Comparison of ENCODE assay signal across 14 cellular contexts in the genomic region with DNA sequence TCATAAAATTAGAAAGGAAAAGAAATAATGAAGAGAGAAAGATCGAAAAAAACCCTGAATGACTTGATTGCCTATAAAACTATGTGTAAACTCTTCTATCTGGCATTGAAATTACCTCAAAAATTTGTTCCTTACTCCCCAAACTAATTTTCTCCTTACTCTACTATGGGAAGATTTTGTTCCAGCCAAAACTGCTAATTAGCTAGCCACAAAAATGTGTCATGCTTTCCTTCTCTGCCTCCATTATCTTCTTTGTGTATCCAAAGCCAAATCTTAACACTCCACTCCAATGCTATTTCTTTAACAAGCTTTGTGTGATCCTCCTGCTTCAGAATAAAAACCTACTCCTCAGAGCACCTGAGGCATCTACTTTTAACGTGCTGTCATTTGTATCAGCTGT.
A peak's percentile ranks its signal among the peaks of the same experiment; 100 is the strongest.
DNase-seq lines count a peak whose midpoint lies in the region; ATAC-seq, FAIRE-seq and TF ChIP-seq lines count a peak whose summit lies in the region.
"Had no signal": no experiment of that assay in that cellular context is flagged by ENCODE, and none has a peak within 500 bp of the region (broad histone marks: within the 10 kb centered on the region; RNA-seq: fewer than 3 reads in every experiment).

No MANE protein-coding gene starts in this region.

- no peaks in the 10 kb centered on the region for H3K27me3 Mint-ChIP-seq in endodermal cell (ENCODE audit: insufficient read depth)
- H3K27me3 Mint-ChIP-seq: CD4-positive, alpha-beta memory T cell had no signal

- H3K27ac ChIP-seq in endodermal cell (ENCODE audit: low read depth, low read length) = no peak overlapping the region
- H3K27ac ChIP-seq in spleen = no peak overlapping the region
- H3K27ac ChIP-seq: C4-2B had no signal

- H3K36me3 ChIP-seq in endodermal cell (ENCODE audit: control insufficient read depth, insufficient read depth, low read length) (no peaks in the 10 kb centered on the region), spleen (no peaks in the 10 kb centered on the region)
- H3K36me3 ChIP-seq: BE2C had no signal

- peaks cover 10% of the 10 kb centered on the region for H3K4me1 ChIP-seq in endodermal cell (ENCODE audit: control insufficient read depth, insufficient read depth, low read length)
- no peaks in the 10 kb centered on the region for H3K4me1 ChIP-seq in spleen
- H3K4me1 ChIP-seq: BE2C had no signal

- DNase-seq in AG20443 (ENCODE audit: low spot score) (peak; percentile 20), H54 (ENCODE audit: insufficient read length, low spot score) (no peak), endodermal cell (no peak), cardiac septum (ENCODE audit: low spot score) (no peak), spleen (no peak), putamen (ENCODE audit: low spot score) (no peak)
- DNase-seq: BE2C; CD4-positive, alpha-beta memory T cell; DMS79; GDM1 had no signal

- no peak overlapping the region for H3K4me3 Mint-ChIP-seq in endodermal cell
- H3K4me3 Mint-ChIP-seq: CD4-positive, alpha-beta memory T cell had no signal

- no peak for ATAC-seq in HG03469 (IDR thresholded peaks at IDR 0.05; ENCODE audit: unreplicated experiment)
- ATAC-seq: HCT116, K562 had no signal

- H3K4me3 ChIP-seq in endodermal cell (ENCODE audit: low read length) (peak overlapping the region; percentile 51), spleen (no peak overlapping the region)
- H3K4me3 ChIP-seq: K562 had no signal

- no peaks in the 10 kb centered on the region for H3K9me3 Mint-ChIP-seq in endodermal cell

- no peak for TF ChIP-seq POLR2A in H54 (IDR thresholded peaks at IDR 0.05; ENCODE audit: low read depth, low read length)
- no peak for TF ChIP-seq POLR2A in spleen (IDR thresholded peaks at IDR 0.05)

- peak overlapping the region; percentile 9 for H3K9ac ChIP-seq in endodermal cell (ENCODE audit: extremely low read depth, low read length, poor library complexity, severe bottlenecking)

- 69% methylated on average over 1 of the region's 2 CpGs; no CpG with 5 or more reads in 1 of the 2 experiments for WGBS in endodermal cell (ENCODE audit: insufficient coverage in 1 of 2, insufficient read length in 1 of 2), 2 experiments
- WGBS in spleen, 5 donors = 51 to 66% (median 62%) methylated on average over 2 of the region's 2 CpGs

- H3K9me3 ChIP-seq in endodermal cell (ENCODE audit: control insufficient read depth, low read length) (no peaks in the 10 kb centered on the region), spleen (peaks cover 0 to 10% (median 3%) of the 10 kb centered on the region in 8 donors)
- H3K9me3 ChIP-seq: BE2C had no signal

- peaks cover 8% of the 10 kb centered on the region for H3K4me1 Mint-ChIP-seq in endodermal cell
- H3K4me1 Mint-ChIP-seq: CD4-positive, alpha-beta memory T cell had no signal

- peak; percentile 30 for FAIRE-seq in H54 (lab: Jason Lieb, UNC)
- FAIRE-seq: K562 had no signal

- TF ChIP-seq CTCF in endodermal cell (conservative IDR thresholded peaks at IDR 0.05) = no peak
- no peak for TF ChIP-seq CTCF in spleen (IDR thresholded peaks at IDR 0.05 in 8 of 11, conservative IDR thresholded peaks at IDR 0.05 in 3 of 11)

- H3K27ac Mint-ChIP-seq in endodermal cell = no peak overlapping the region
- H3K27ac Mint-ChIP-seq: CD4-positive, alpha-beta memory T cell had no signal

- H3K27me3 ChIP-seq in endodermal cell (ENCODE audit: control insufficient read depth, insufficient read depth, low read length, poor library complexity, severe bottlenecking) = no peaks in the 10 kb centered on the region
- no peaks in the 10 kb centered on the region for H3K27me3 ChIP-seq in spleen (replicated peaks in 1 of 7)
- H3K27me3 ChIP-seq: BE2C had no signal

- intact Hi-C loops in cardiac septum (cut with DNase I) = no loop called here
- intact Hi-C loops in spleen (cut with DNase I; ENCODE audit: low total_unique reads) = no loop called here

- H3K36me3 Mint-ChIP-seq in endodermal cell (ENCODE audit: low read depth) = no peaks in the 10 kb centered on the region
- H3K36me3 Mint-ChIP-seq: CD4-positive, alpha-beta memory T cell had no signal
